ENCODE assay signal across 9 cellular contexts in the genomic region with DNA sequence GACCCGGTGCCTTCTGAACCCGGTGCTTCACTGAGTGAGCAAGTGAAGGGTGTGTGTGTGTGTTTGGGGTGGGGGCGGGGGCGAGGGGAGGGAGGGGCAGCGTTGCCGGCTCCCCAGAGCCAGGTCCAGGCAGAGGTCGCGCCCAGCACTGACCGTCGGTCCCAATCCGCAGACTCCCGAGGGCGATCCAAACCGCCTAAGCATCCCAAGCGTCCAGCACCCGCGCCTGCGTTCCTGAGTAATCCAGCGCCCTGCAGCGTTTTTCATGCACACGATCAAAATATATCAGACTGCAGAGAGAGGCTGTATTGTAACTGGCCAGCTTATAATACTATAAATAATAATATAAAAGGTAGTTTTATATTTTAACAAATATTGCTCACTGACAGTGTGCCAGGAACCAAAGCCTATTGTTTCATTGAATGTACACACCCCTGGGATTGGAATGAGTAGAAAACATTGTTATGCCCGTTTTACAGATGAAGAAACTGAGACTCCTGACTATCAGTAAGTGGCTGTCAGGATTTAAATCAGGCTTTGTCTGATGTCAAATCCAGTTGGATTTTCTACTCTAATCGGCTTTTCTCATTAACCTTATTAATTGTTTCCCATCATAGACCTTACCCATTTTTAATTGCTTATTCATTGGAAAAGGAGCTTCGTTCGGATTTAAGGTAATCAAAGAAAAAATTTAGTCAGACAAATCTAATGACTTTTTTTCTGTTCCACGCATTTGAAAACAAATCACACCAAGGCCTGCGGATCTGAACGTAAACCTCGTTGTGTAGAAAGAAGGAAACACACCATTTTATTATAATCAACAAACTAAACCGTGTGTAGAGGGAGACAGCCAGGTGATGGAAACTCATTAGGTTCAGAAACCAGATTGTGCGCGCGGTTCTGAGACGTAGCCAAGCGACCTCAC. TPM values are rescaled to one million over a fixed set of nuclear protein-coding genes. Genes with fewer than 3 reads are reported as not detected.
DNase-seq lines count a peak whose midpoint lies in the region; FAIRE-seq lines count a peak whose summit lies in the region.
"Had no signal": no experiment of that assay in that cellular context is flagged by ENCODE, and none has a peak within 500 bp of the region (broad histone marks: within the 10 kb centered on the region; RNA-seq: fewer than 3 reads in every experiment).

No MANE protein-coding gene starts in this region.

- no peaks in the 10 kb centered on the region for H3K4me1 ChIP-seq in ACC112 (ENCODE audit: control insufficient read depth, insufficient read depth, low read length, unreplicated experiment)
- H3K4me1 ChIP-seq in SJSA1 (replicated peaks): peaks cover 10% of the 10 kb centered on the region; the same call in 1 of the 2 replicates
- H3K4me1 ChIP-seq in iPS-20b (ENCODE audit: insufficient read depth, low read length): peaks cover 6% of the 10 kb centered on the region; the same call in 1 of the 2 replicates

- no peaks in the 10 kb centered on the region for H3K79me2 ChIP-seq in ACC112 (ENCODE audit: control insufficient read depth, insufficient read depth, low read length, unreplicated experiment)

- no peak for DNase-seq in GM19239 (ENCODE audit: insufficient read length, low spot score)
- DNase-seq in SJSA1 (ENCODE audit: low read depth in 1 of 2, low spot score in 2 of 2): no peak
- no peak for DNase-seq in central memory CD4-positive, alpha-beta T cell
- no peak for DNase-seq in SIG-M5 treated with dmso at 0.1 percent for 504 hours (lab: John Stamatoyannopoulos, UW; ENCODE audit: unreplicated experiment)
- no peak for DNase-seq in NCI-H2081 treated with DMSO at 0.1 percent for 48 hours (lab: John Stamatoyannopoulos, UW)
- no peak for DNase-seq in AML-193 (lab: John Stamatoyannopoulos, UW)

- H3K9me3 ChIP-seq in SJSA1 (replicated peaks) (no peaks in the 10 kb centered on the region), iPS-20b (ENCODE audit: insufficient read depth, low read depth, low read length) (no peaks in the 10 kb centered on the region; the same call in 1 of the 2 replicates)

- H3K36me3 ChIP-seq in ACC112 (ENCODE audit: insufficient read depth, low read length): no peaks in the 10 kb centered on the region
- no peaks in the 10 kb centered on the region for H3K36me3 ChIP-seq in SJSA1
- H3K36me3 ChIP-seq in iPS-20b (ENCODE audit: insufficient read depth, low read depth, low read length): no peaks in the 10 kb centered on the region

- H2AFZ ChIP-seq in ACC112 (ENCODE audit: low read length, unreplicated experiment): no peak overlapping the region

- no peak overlapping the region for H3K27ac ChIP-seq in ACC112 (ENCODE audit: low read depth, low read length)
- H3K27ac ChIP-seq in SJSA1: no peak overlapping the region
- no peak overlapping the region for H3K27ac ChIP-seq in iPS-20b (ENCODE audit: low read length)

- peak; percentile 23 for FAIRE-seq in GM19239 (lab: Jason Lieb, UNC)
- FAIRE-seq: colon had no signal

- H3K27me3 ChIP-seq in ACC112 (ENCODE audit: insufficient read depth, low read length) (peaks cover 83% of the 10 kb centered on the region), SJSA1 (replicated peaks) (no peaks in the 10 kb centered on the region), iPS-20b (ENCODE audit: insufficient read depth, low read length) (peaks cover 85% of the 10 kb centered on the region)

- peak overlapping the region; percentile 82 for H3K4me3 ChIP-seq in ACC112 (ENCODE audit: low read depth, low read length)
- H3K4me3 ChIP-seq in SJSA1: peak overlapping the region; percentile 40
- H3K4me3 ChIP-seq in iPS-20b (ENCODE audit: low read length): peak overlapping the region; percentile 67; the same call in 1 of the 2 replicates

- no peak overlapping the region for H3K9ac ChIP-seq in iPS-20b (ENCODE audit: low read depth, low read length)

RNA-seq across cellular contexts. Expression of a gene that starts 4.0 kb away (rescaled TPM):
- total RNA-seq in SJSA1 (2014; rRNA removed; shearing (Covaris generic)): 2.8 and 3.1 TPM in 2 replicates
